1 cellular context compared by ENCODE assay signal in the genomic region with DNA sequence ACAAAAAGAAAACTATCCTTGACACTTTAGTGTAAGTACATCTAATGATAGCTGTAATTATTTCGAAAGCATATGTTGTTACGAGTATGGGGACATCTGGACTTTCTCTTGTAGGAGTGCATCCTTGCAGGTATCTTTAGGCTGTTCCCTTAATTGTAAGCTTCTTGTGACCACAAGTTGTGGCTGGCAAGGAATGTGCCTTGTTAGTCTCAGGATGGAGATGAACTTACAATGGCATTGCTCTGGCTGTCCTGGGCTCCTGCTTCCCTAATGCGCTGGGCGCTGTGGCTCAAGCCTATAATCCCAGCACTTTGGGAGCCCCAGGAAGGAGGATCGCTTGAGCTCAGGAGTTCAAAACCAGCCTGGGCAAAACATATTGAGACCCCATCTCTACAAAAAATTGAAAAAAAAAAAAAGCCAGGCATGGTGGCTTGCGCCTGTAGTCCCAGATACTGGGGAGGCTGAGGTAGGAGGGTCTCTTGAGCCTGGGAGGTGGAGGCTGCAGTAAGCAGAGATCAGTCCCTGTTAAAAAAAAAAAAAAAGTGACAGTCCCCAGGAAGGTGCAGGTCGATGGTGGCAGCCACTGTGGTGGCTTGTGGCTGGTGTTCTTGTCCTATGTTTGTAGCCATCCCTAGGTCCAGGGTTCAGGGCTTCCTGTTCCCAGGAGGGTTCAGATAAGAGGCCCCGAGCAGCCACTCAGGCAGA.
TF ChIP-seq lines count a peak whose summit lies in the region.

No MANE protein-coding gene starts in this region.

TF ChIP-seq in IMR-90, 13 proteins besides CTCF, POLR2A, EP300 and RAD21 (continued from another document):
- TF ChIP-seq CHD1 (IDR thresholded peaks at IDR 0.05; ENCODE audit: low read depth, low read length) (no peak), MAFK (IDR thresholded peaks at IDR 0.05; ENCODE audit: low read depth, low read length) (no peak), RCOR1 (IDR thresholded peaks at IDR 0.05; ENCODE audit: insufficient replicate concordance, low read length) (no peak), CEBPB (IDR thresholded peaks at IDR 0.05; ENCODE audit: low read depth, low read length) (no peak), MXI1 (IDR thresholded peaks at IDR 0.05; ENCODE audit: borderline replicate concordance, low read depth, low read length) (no peak), SMC3 (IDR thresholded peaks at IDR 0.05; ENCODE audit: low read depth, low read length) (no peak), MAZ (IDR thresholded peaks at IDR 0.05; ENCODE audit: borderline replicate concordance, low read depth, low read length) (no peak), BHLHE40 (IDR thresholded peaks at IDR 0.05; ENCODE audit: low read depth, low read length) (no peak), FOS (IDR thresholded peaks at IDR 0.05; ENCODE audit: low read depth, low read length) (no peak)
- TF ChIP-seq, protein P1, sequence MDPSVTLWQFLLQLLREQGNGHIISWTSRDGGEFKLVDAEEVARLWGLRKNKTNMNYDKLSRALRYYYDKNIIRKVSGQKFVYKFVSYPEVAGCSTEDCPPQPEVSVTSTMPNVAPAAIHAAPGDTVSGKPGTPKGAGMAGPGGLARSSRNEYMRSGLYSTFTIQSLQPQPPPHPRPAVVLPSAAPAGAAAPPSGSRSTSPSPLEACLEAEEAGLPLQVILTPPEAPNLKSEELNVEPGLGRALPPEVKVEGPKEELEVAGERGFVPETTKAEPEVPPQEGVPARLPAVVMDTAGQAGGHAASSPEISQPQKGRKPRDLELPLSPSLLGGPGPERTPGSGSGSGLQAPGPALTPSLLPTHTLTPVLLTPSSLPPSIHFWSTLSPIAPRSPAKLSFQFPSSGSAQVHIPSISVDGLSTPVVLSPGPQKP (IDR thresholded peaks at IDR 0.05; ENCODE audit: borderline replicate concordance, low read depth, low read length): no peak
- TF ChIP-seq, protein P2, sequence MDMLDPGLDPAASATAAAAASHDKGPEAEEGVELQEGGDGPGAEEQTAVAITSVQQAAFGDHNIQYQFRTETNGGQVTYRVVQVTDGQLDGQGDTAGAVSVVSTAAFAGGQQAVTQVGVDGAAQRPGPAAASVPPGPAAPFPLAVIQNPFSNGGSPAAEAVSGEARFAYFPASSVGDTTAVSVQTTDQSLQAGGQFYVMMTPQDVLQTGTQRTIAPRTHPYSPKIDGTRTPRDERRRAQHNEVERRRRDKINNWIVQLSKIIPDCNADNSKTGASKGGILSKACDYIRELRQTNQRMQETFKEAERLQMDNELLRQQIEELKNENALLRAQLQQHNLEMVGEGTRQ (IDR thresholded peaks at IDR 0.05; ENCODE audit: low read depth, low read length): no peak
TF ChIP-seq in IMR-90: peak in this region for 0.
